In the genomic region with DNA sequence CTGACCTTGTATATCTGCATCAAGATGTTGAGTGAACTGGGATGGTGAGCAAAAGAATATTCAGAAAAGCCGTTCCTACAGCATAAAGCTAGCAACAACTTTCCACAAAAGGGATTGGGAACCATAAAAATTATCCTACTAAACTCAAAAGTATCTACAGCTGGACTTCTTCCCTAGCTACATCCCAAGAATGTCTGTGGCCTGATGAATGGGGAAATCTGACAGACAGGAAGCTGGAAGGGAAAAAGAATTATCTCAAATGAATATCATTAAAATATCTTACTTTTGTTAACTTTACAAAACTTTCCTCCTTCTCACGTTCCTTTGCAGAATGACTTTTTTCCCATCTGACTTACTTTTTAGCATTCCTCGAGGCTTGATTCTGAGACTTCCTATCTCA, we compare ENCODE assay signal across 30 cellular contexts.
"Had no signal": no experiment of that assay in that cellular context is flagged by ENCODE, and none has a peak within 500 bp of the region (broad histone marks: within the 10 kb centered on the region; RNA-seq: fewer than 3 reads in every experiment).

No MANE protein-coding gene starts in this region.

- H3K27me3 Mint-ChIP-seq: type B pancreatic cell had no signal

- H3K4me1 Mint-ChIP-seq: mesothelial cell of epicardium; naive B cell; neural crest cell; stimulated activated effector memory CD8-positive, alpha-beta T cell treated with anti-CD3 and anti-CD28 coated beads, Interleukin-12 subunit alpha, Interleukin-12 subunit beta, amount 100 ng/mL, for 72 hours had no signal

- H3K4me3 ChIP-seq: esophagus squamous epithelium, heart right ventricle, left lung, mucosa of descending colon, prostate gland, sigmoid colon, stomach, testis, tibial artery had no signal

- H3K36me3 Mint-ChIP-seq: mesothelial cell of epicardium; naive B cell; natural killer cell treated with Interleukin-12 subunit alpha and Interleukin-12 subunit beta and Interleukin-15 and Interleukin-18, amount 100 ng/mL, for 72 hours; stimulated activated effector memory CD8-positive, alpha-beta T cell treated with anti-CD3 and anti-CD28 coated beads, Interleukin-12 subunit alpha, Interleukin-12 subunit beta, amount 100 ng/mL, for 72 hours; type B pancreatic cell had no signal

- DNase-seq: cortex of kidney; effector memory CD8-positive, alpha-beta T cell; erythroblast; esophagus squamous epithelium; foreskin melanocyte; glutamatergic neuron; heart right ventricle; hippocampal formation; left cardiac atrium; left lung; mesenchymal stem cell; mucosa of descending colon; naive B cell; right cardiac atrium; sigmoid colon; stimulated activated CD4-positive, alpha-beta T cell treated with anti-CD3 and anti-CD28 coated beads, Interleukin-2, amount 100 ng/mL, for 24 hours; stimulated activated CD4-positive, alpha-beta T cell treated with anti-CD3 and anti-CD28 coated beads, Interleukin-4, amount 100 ng/mL, for 24 hours; stimulated activated naive CD4-positive, alpha-beta T cell treated with Interleukin-2 at 50 U/mL for 16 hours; stomach; substantia nigra; testis; tibial artery had no signal

- H3K27ac ChIP-seq: esophagus squamous epithelium, heart right ventricle, left lung, prostate gland, sigmoid colon, stomach, testis, tibial artery had no signal

- H3K4me3 Mint-ChIP-seq: effector memory CD8-positive, alpha-beta T cell; mesothelial cell of epicardium; naive B cell; natural killer cell treated with Interleukin-12 subunit alpha and Interleukin-12 subunit beta and Interleukin-15 and Interleukin-18, amount 100 ng/mL, for 72 hours; neural crest cell; stimulated activated effector memory CD8-positive, alpha-beta T cell treated with anti-CD3 and anti-CD28 coated beads, Interleukin-12 subunit alpha, Interleukin-12 subunit beta, amount 100 ng/mL, for 72 hours; type B pancreatic cell had no signal

- H3K27me3 ChIP-seq: esophagus squamous epithelium, heart right ventricle, left lung, sigmoid colon, stomach, testis, tibial artery had no signal

- H3K9me3 Mint-ChIP-seq: effector memory CD8-positive, alpha-beta T cell; natural killer cell treated with Interleukin-12 subunit alpha and Interleukin-12 subunit beta and Interleukin-15 and Interleukin-18, amount 100 ng/mL, for 72 hours; stimulated activated effector memory CD8-positive, alpha-beta T cell treated with anti-CD3 and anti-CD28 coated beads, Interleukin-12 subunit alpha, Interleukin-12 subunit beta, amount 100 ng/mL, for 72 hours; type B pancreatic cell had no signal

- H3K27ac Mint-ChIP-seq: effector memory CD8-positive, alpha-beta T cell; mesothelial cell of epicardium; naive B cell; natural killer cell treated with Interleukin-12 subunit alpha and Interleukin-12 subunit beta and Interleukin-15 and Interleukin-18, amount 100 ng/mL, for 72 hours; stimulated activated effector memory CD8-positive, alpha-beta T cell treated with anti-CD3 and anti-CD28 coated beads, Interleukin-12 subunit alpha, Interleukin-12 subunit beta, amount 100 ng/mL, for 72 hours; type B pancreatic cell had no signal

- H3K9me3 ChIP-seq: esophagus squamous epithelium, left lung, mucosa of descending colon, prostate gland, sigmoid colon, stomach, testis, tibial artery had no signal

- FAIRE-seq: endometrium, islet of Langerhans had no signal

- H3K4me1 ChIP-seq: esophagus squamous epithelium, left lung, prostate gland, sigmoid colon, stomach, testis, tibial artery had no signal

- H3K36me3 ChIP-seq: esophagus squamous epithelium, heart right ventricle, left lung, prostate gland, sigmoid colon, stomach, tibial artery had no signal
